8 cellular contexts compared by ENCODE assay signal in genomic region chr20:59007758-59008511, GRCh38. TPM values are rescaled to one million over a fixed set of nuclear protein-coding genes. Genes with fewer than 3 reads are reported as not detected.
DNase-seq lines count a peak whose midpoint lies in the region; ATAC-seq and TF ChIP-seq lines count a peak whose summit lies in the region.

No MANE protein-coding gene starts in this region.

- intact Hi-C loops in lower lobe of right lung (cut with DNase I) (no loop called here), vagina (cut with DNase I) (no loop called here)

- H3K4me1 ChIP-seq in HUES6 (ENCODE audit: control insufficient read depth, insufficient read depth, low read length) (peaks cover 15% of the 10 kb centered on the region), lower lobe of right lung (peaks cover 67% of the 10 kb centered on the region), vagina (peaks cover 53% of the 10 kb centered on the region)

- no peak for TF ChIP-seq POLR2A in vagina (IDR thresholded peaks at IDR 0.05)

- peak overlapping the region; percentile 74 for H3K4me3 ChIP-seq in HUES6 (ENCODE audit: low read depth, low read length)
- H3K4me3 ChIP-seq in lower lobe of right lung: peak overlapping the region; percentile 91
- H3K4me3 ChIP-seq in vagina: peak overlapping the region in 1 of 2 donors; percentile 61

- H3K9ac ChIP-seq in HUES6 (ENCODE audit: low read length): no peak overlapping the region

- DNase-seq in Daoy (ENCODE audit: low read depth) (peak; percentile 48), lower lobe of right lung (peak; percentile 81), vagina (ENCODE audit: extremely low spot score in 2 of 2) (no peak), NCI-H748 treated with DMSO at 0.1 percent for 48 hours (lab: John Stamatoyannopoulos, UW) (no peak)
- no peak for DNase-seq in stimulated activated CD4-positive, alpha-beta T cell treated with anti-CD3 and anti-CD28 coated beads, Interleukin-4, amount 100 ng/mL, for 24 hours

- no peaks in the 10 kb centered on the region for H3K36me3 ChIP-seq in HUES6 (ENCODE audit: control insufficient read depth, insufficient read depth, low read length)
- peaks cover 11% of the 10 kb centered on the region for H3K36me3 ChIP-seq in lower lobe of right lung
- H3K36me3 ChIP-seq in vagina: no peaks in the 10 kb centered on the region

- ATAC-seq in GM21367 (IDR thresholded peaks at IDR 0.05; ENCODE audit: unreplicated experiment) (peak; percentile 28), lower lobe of right lung (peak; percentile 8 to 29)

- H3K9me3 ChIP-seq in HUES6 (ENCODE audit: control insufficient read depth, insufficient read depth, low read depth, low read length) (no peaks in the 10 kb centered on the region), lower lobe of right lung (no peaks in the 10 kb centered on the region), vagina (no peaks in the 10 kb centered on the region)

- H3K27ac ChIP-seq in HUES6 (ENCODE audit: low read depth, low read length): no peak overlapping the region
- H3K27ac ChIP-seq in angular gyrus (ENCODE audit: low read depth, low read length): peak overlapping the region; percentile 82
- peak overlapping the region; percentile 94 for H3K27ac ChIP-seq in lower lobe of right lung
- H3K27ac ChIP-seq in vagina: peak overlapping the region; percentile 76

- H3K27me3 ChIP-seq in HUES6 (ENCODE audit: control insufficient read depth, insufficient read depth, low read length) (peaks cover 43% of the 10 kb centered on the region), lower lobe of right lung (ENCODE audit: low read depth) (no peaks in the 10 kb centered on the region), vagina (no peaks in the 10 kb centered on the region)

- TF ChIP-seq CTCF in lower lobe of right lung (IDR thresholded peaks at IDR 0.05): no peak
- TF ChIP-seq CTCF in vagina (IDR thresholded peaks at IDR 0.05): no peak

RNA-seq across cellular contexts. Expression of gene CTSZ, which starts 0.9 kb away (rescaled TPM):
- total RNA-seq in Daoy (2014; rRNA removed; shearing (Covaris generic)): 82.4 and 127 TPM in 2 replicates
- total RNA-seq in lower lobe of right lung (533 TPM), vagina (128 TPM)

RNA-seq across cellular contexts. Expression of gene TUBB1, which starts 11.3 kb away (rescaled TPM):
- total RNA-seq in Daoy (2014; rRNA removed; shearing (Covaris generic)): not detected in 2 replicates
- 6.5 TPM for total RNA-seq in lower lobe of right lung
- total RNA-seq in vagina: not detected

RNA-seq across cellular contexts. Expression of gene ATP5F1E, which starts 24.2 kb away (rescaled TPM):
- total RNA-seq in Daoy (2014; rRNA removed; shearing (Covaris generic)): 26.1 and 44.4 TPM in 2 replicates
- total RNA-seq in lower lobe of right lung: 73.8 TPM
- total RNA-seq in vagina: 22.8 TPM

RNA-seq across cellular contexts. Expression of gene NELFCD, which starts 26.9 kb away (rescaled TPM):
- total RNA-seq in Daoy (2014; rRNA removed; shearing (Covaris generic)): 33.6 and 40.3 TPM in 2 replicates
- 54.1 TPM for total RNA-seq in lower lobe of right lung
- 85.7 TPM for total RNA-seq in vagina

RNA-seq across cellular contexts. Expression of gene PRELID3B, which starts 34.7 kb away (rescaled TPM):
- 85.1 and 128 TPM in 2 replicates for total RNA-seq in Daoy (2014; rRNA removed; shearing (Covaris generic))
- total RNA-seq in lower lobe of right lung (43.0 TPM), vagina (73.4 TPM)

Comparison
In these comparisons a context has a peak if more than half of its experiments do, and no peak if none do; other contexts are left out.
1. DNase-seq: peak in Daoy (single experiment) and lower lobe of right lung (single experiment); none in vagina (0 of 2), stimulated activated CD4-positive, alpha-beta T cell treated with anti-CD3 and anti-CD28 coated beads, Interleukin-4, amount 100 ng/mL, for 24 hours (single experiment) and NCI-H748 treated with DMSO at 0.1 percent for 48 hours (single experiment).